9 cellular contexts compared by ENCODE assay signal in genomic region chr21:22575165-22575584, GRCh38.
A peak's percentile ranks its signal among the peaks of the same experiment; 100 is the strongest.
DNase-seq lines count a peak whose midpoint lies in the region; TF ChIP-seq lines count a peak whose summit lies in the region.
"Had no signal": no experiment of that assay in that cellular context is flagged by ENCODE, and none has a peak within 500 bp of the region (broad histone marks: within the 10 kb centered on the region; RNA-seq: fewer than 3 reads in every experiment).

No MANE protein-coding gene starts in this region.

- H3K4me2 ChIP-seq in BLaER1 treated with 17β-estradiol and CSF1 and Interleukin-3, amounts not matched to agents 10 nM and 100 nM: peak overlapping the region; percentile 10 to 74 (median 45); a peak in 17 of 22 replicates
- H3K4me2 ChIP-seq in KMS-11 (peak overlapping the region; percentile 37), OCI-LY7 (ENCODE audit: low read length) (peak overlapping the region; percentile 73)

- no peaks in the 10 kb centered on the region for H3K27me3 ChIP-seq in BLaER1 treated with 17β-estradiol and CSF1 and Interleukin-3, amounts not matched to agents 10 nM and 100 nM
- H3K27me3 ChIP-seq in KMS-11 (ENCODE audit: insufficient read depth, low read depth): no peaks in the 10 kb centered on the region
- no peaks in the 10 kb centered on the region for H3K27me3 ChIP-seq in iPS-18a (ENCODE audit: control insufficient read depth, insufficient read depth, low read length)
- H3K27me3 ChIP-seq: sigmoid colon had no signal

- CTCF ChIA-PET in OCI-LY7 (lab: Charles Lee; ENCODE audit: unreplicated experiment): no interaction called here

- TF ChIP-seq CTCF in KMS-11 (conservative IDR thresholded peaks at IDR 0.05; ENCODE audit: low read depth, low read length) (peak; percentile 82), OCI-LY7 (conservative IDR thresholded peaks at IDR 0.05; ENCODE audit: low read length) (peak; percentile 73)

- H3K9me2 ChIP-seq in OCI-LY7 (ENCODE audit: insufficient read depth, low read length): no peaks in the 10 kb centered on the region

- no peaks in the 10 kb centered on the region for H4K20me1 ChIP-seq in BLaER1 treated with 17β-estradiol and CSF1 and Interleukin-3, amounts not matched to agents 10 nM and 100 nM
- H4K20me1 ChIP-seq in KMS-11 (ENCODE audit: insufficient read depth): no peaks in the 10 kb centered on the region
- no peaks in the 10 kb centered on the region for H4K20me1 ChIP-seq in OCI-LY7 (ENCODE audit: insufficient read depth, low read length)

- intact Hi-C loops in OCI-LY7 (cut with micrococcal nuclease; ENCODE audit: unreplicated experiment): loop anchor here (10.0 kb wide), 1 partner anchor 210 kb away; no protein-coding TSS in a partner anchor

- DNase-seq in OCI-LY7 (ENCODE audit: low spot score) (peak; percentile 62), GM19240 (ENCODE audit: insufficient read length, low spot score) (no peak), NCI-H2029 treated with DMSO at 0.1 percent for 48 hours (lab: John Stamatoyannopoulos, UW) (no peak), erythroblast (lab: John Stamatoyannopoulos, UW) (no peak), HPDE6-E6E7 (ENCODE audit: extremely low spot score) (no peak)
- DNase-seq: sigmoid colon had no signal

- H3K4me1 ChIP-seq in BLaER1 treated with 17β-estradiol and CSF1 and Interleukin-3, amounts not matched to agents 10 nM and 100 nM: peaks cover 0 to 14% (median 7%) of the 10 kb centered on the region in 10 experiments; a peak in 8 of 20 replicates
- H3K4me1 ChIP-seq in KMS-11 (ENCODE audit: low read depth, poor library complexity, severe bottlenecking): no peaks in the 10 kb centered on the region
- peaks cover 6% of the 10 kb centered on the region for H3K4me1 ChIP-seq in OCI-LY7 (ENCODE audit: insufficient read depth, low read length, poor library complexity, severe bottlenecking)
- no peaks in the 10 kb centered on the region for H3K4me1 ChIP-seq in iPS-18a (ENCODE audit: control insufficient read depth, low read depth, low read length)
- H3K4me1 ChIP-seq: sigmoid colon had no signal

- H3K27ac ChIP-seq in BLaER1 treated with 17β-estradiol and CSF1 and Interleukin-3, amounts not matched to agents 10 nM and 100 nM: peak overlapping the region in 9 of 11 experiments; percentile 3 to 65 (median 51); a peak in 13 of 22 replicates
- H3K27ac ChIP-seq in KMS-11: peak overlapping the region; percentile 51; the same call in 1 of the 2 replicates
- peak overlapping the region; percentile 39 for H3K27ac ChIP-seq in OCI-LY7 (ENCODE audit: low read depth, low read length, poor library complexity, severe bottlenecking)
- no peak overlapping the region for H3K27ac ChIP-seq in iPS-18a (ENCODE audit: low read length)
- H3K27ac ChIP-seq: sigmoid colon had no signal

- POLR2A ChIA-PET in OCI-LY7 (lab: Charles Lee): no interaction called here

- no peaks in the 10 kb centered on the region for H3K79me2 ChIP-seq in KMS-11 (ENCODE audit: insufficient read depth, low read depth)
- H3K79me2 ChIP-seq in OCI-LY7 (ENCODE audit: insufficient read depth, low read depth, low read length): no peaks in the 10 kb centered on the region

- H3K9me3 ChIP-seq in BLaER1 treated with 17β-estradiol and CSF1 and Interleukin-3, amounts not matched to agents 10 nM and 100 nM (replicated peaks in 1 of 11): peaks cover 10 to 18% (median 14%) of the 10 kb centered on the region in 11 experiments; a peak in 20 of 22 replicates
- H3K9me3 ChIP-seq in OCI-LY7 (ENCODE audit: low read length): no peaks in the 10 kb centered on the region
- H3K9me3 ChIP-seq in iPS-18a (ENCODE audit: control insufficient read depth, low read depth, low read length): no peaks in the 10 kb centered on the region
- H3K9me3 ChIP-seq: sigmoid colon had no signal

- peak overlapping the region in 10 of 11 experiments; percentile 20 to 67 (median 54); a peak in 16 of 22 replicates for H3K9ac ChIP-seq in BLaER1 treated with 17β-estradiol and CSF1 and Interleukin-3, amounts not matched to agents 10 nM and 100 nM
- H3K9ac ChIP-seq in KMS-11 (peak overlapping the region; percentile 41), iPS-18a (ENCODE audit: low read length) (peak overlapping the region; percentile 43)

- H3K36me3 ChIP-seq in BLaER1 treated with 17β-estradiol and CSF1 and Interleukin-3, amounts not matched to agents 10 nM and 100 nM: no peaks in the 10 kb centered on the region
- no peaks in the 10 kb centered on the region for H3K36me3 ChIP-seq in KMS-11 (ENCODE audit: insufficient read depth)
- H3K36me3 ChIP-seq in OCI-LY7 (ENCODE audit: insufficient read depth, low read length): no peaks in the 10 kb centered on the region
- no peaks in the 10 kb centered on the region for H3K36me3 ChIP-seq in iPS-18a (ENCODE audit: control insufficient read depth, low read depth, low read length)
- H3K36me3 ChIP-seq: sigmoid colon had no signal

- BruUV-seq in OCI-LY7 (replicated peaks; lab: Mats Ljungman, UMichigan): no TSS peak

- H2AFZ ChIP-seq in KMS-11 (ENCODE audit: low read depth) (peak overlapping the region; percentile 80; the same call in 1 of the 2 replicates), OCI-LY7 (ENCODE audit: low read length) (peak overlapping the region; percentile 96)

- H3K4me3 ChIP-seq in BLaER1 treated with 17β-estradiol and CSF1 and Interleukin-3, amounts not matched to agents 10 nM and 100 nM: no peak overlapping the region; a peak in 1 of 20 replicates
- H3K4me3 ChIP-seq in KMS-11 (IDR thresholded peaks at IDR 0.05; ENCODE audit: insufficient read depth, low read depth, low read length) (no peak overlapping the region), OCI-LY7 (ENCODE audit: low read depth, low read length, poor library complexity, severe bottlenecking) (peak overlapping the region; percentile 55), iPS-18a (ENCODE audit: low read length) (peak overlapping the region; percentile 38)
- H3K4me3 ChIP-seq: sigmoid colon had no signal

- TF ChIP-seq POLR2A in erythroblast (IDR thresholded peaks at IDR 0.05; ENCODE audit: low read length): no peak

Comparison
In these comparisons a context has a peak if more than half of its experiments do, and no peak if none do; other contexts are left out.
1. H3K4me3 ChIP-seq: peak in OCI-LY7 (single experiment) and iPS-18a (single experiment); none in BLaER1 treated with 17β-estradiol and CSF1 and Interleukin-3, amounts not matched to agents 10 nM and 100 nM (0 of 10) and KMS-11 (single experiment).
2. Peak in every context shown above with its lines, with median percentiles within 50 percentile points of each other: H3K4me2 ChIP-seq and H3K9ac ChIP-seq.